20 cellular contexts compared by ENCODE assay signal in the genomic region with DNA sequence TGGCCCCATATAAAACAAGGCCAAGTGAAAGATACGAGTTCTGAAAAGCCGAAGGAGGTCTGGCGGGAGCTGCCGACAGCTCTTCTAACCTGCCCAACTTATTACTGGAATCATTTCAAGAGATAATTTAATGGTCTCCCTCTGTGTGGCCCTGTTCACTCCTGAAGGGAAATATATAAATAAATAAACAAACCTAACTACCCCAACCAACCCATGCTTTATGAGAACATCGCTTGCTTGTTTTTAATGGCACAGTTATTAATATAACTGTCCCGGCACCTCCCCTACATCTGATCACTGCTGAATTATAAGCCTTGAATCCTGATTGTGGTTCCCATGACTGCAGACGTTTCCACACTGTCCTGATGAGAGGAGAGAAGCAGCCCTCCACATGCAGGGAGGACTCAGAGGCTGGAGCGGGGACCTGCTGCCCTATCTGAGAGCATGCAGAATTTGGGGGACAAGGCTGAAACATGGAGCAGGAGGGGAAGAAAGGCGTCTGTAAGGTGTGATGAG. TPM values are rescaled to one million over a fixed set of nuclear protein-coding genes. Genes with fewer than 3 reads are reported as not detected.
DNase-seq lines count a peak whose midpoint lies in the region; ATAC-seq, FAIRE-seq and TF ChIP-seq lines count a peak whose summit lies in the region.
"Had no signal": no experiment of that assay in that cellular context is flagged by ENCODE, and none has a peak within 500 bp of the region (broad histone marks: within the 10 kb centered on the region; RNA-seq: fewer than 3 reads in every experiment).

No MANE protein-coding gene starts in this region.

- H3K4me2 ChIP-seq in IMR-90 (ENCODE audit: low read depth, low read length) = no peak overlapping the region
- H3K4me2 ChIP-seq in H1 (ENCODE audit: insufficient read depth in 1 of 2, low read depth in 2 of 2, low read length in 2 of 2) = no peak overlapping the region
- peak overlapping the region; percentile 69 for H3K4me2 ChIP-seq in neural progenitor cell

- no peak overlapping the region for H4K8ac ChIP-seq in IMR-90 (ENCODE audit: low read depth in 2 of 2, low read length in 2 of 2)
- H4K8ac ChIP-seq in H1 (ENCODE audit: extremely low read depth, insufficient read depth, low read length) = no peak overlapping the region

- TF ChIP-seq EP300 in H1 (IDR thresholded peaks at IDR 0.05; ENCODE audit: borderline replicate concordance in 1 of 2, low read depth in 2 of 2, low read length in 2 of 2) = no peak

- intact Hi-C loops in IMR-90 (cut with micrococcal nuclease) = no loop called here

- H4K5ac ChIP-seq in IMR-90 (ENCODE audit: low read depth, low read length) (no peak overlapping the region), H1 (ENCODE audit: insufficient read length, low read depth, low read length) (no peak overlapping the region)

- H4K91ac ChIP-seq in IMR-90 (ENCODE audit: insufficient read depth, low read depth, low read length) = no peak overlapping the region
- H4K91ac ChIP-seq in H1 (replicated peaks; ENCODE audit: insufficient read length, low read length) = peak overlapping the region; percentile 8

- H2AFZ ChIP-seq in IMR-90 (replicated peaks; ENCODE audit: low read length, poor library complexity) (peak overlapping the region; percentile 62), H1 (ENCODE audit: low read length) (no peak overlapping the region), neural progenitor cell (replicated peaks) (no peak overlapping the region)

- H3K4me1 Mint-ChIP-seq in neural progenitor cell = peaks cover 89% of the 10 kb centered on the region

- no peak overlapping the region for H2BK12ac ChIP-seq in H1 (ENCODE audit: low read depth, low read length)

- no peaks in the 10 kb centered on the region for H3K79me1 ChIP-seq in IMR-90 (ENCODE audit: low read depth in 1 of 2, low read length in 2 of 2)
- H3K79me1 ChIP-seq in H1 (ENCODE audit: low read depth, low read length) = no peaks in the 10 kb centered on the region

- H2BK120ac ChIP-seq in IMR-90 (ENCODE audit: low read depth, low read length) = no peak overlapping the region
- no peak overlapping the region for H2BK120ac ChIP-seq in H1 (replicated peaks; ENCODE audit: low read depth, low read length)

- H3K9me3 Mint-ChIP-seq in neural progenitor cell = no peaks in the 10 kb centered on the region

- no peaks in the 10 kb centered on the region for H3K9me3 ChIP-seq in IMR-90 (ENCODE audit: control insufficient read depth, insufficient read depth, low read length)
- no peaks in the 10 kb centered on the region for H3K9me3 ChIP-seq in H1 (ENCODE audit: insufficient read depth in 2 of 2, low read depth in 1 of 2, low read length in 1 of 2)
- no peaks in the 10 kb centered on the region for H3K9me3 ChIP-seq in neural progenitor cell (ENCODE audit: low read depth)

- no peak overlapping the region for H2AK9ac ChIP-seq in IMR-90 (replicated peaks; ENCODE audit: low read depth, low read length, poor library complexity)

- TF ChIP-seq RAD21 in IMR-90 (IDR thresholded peaks at IDR 0.05; ENCODE audit: low read length) = no peak
- no peak for TF ChIP-seq RAD21 in H1 (IDR thresholded peaks at IDR 0.05 in 1 of 2, conservative IDR thresholded peaks at IDR 0.05 in 1 of 2; ENCODE audit: low read depth in 2 of 2, low read length in 2 of 2)

- H3K27ac ChIP-seq in IMR-90 (ENCODE audit: insufficient read depth, low read length) = no peak overlapping the region
- no peak overlapping the region for H3K27ac ChIP-seq in H1 (ENCODE audit: low read depth, low read length)
- no peak overlapping the region for H3K27ac ChIP-seq in neural progenitor cell
- H3K27ac ChIP-seq: C4-2B had no signal

- H3K27me3 ChIP-seq in IMR-90 (ENCODE audit: control insufficient read depth, insufficient read depth, low read length) = peaks cover 6% of the 10 kb centered on the region; the same call in 1 of the 2 replicates
- H3K27me3 ChIP-seq in H1 (replicated peaks in 1 of 4; ENCODE audit: control insufficient read depth in 3 of 4, extremely low read depth in 1 of 4, insufficient read depth in 3 of 4, low read length in 3 of 4) = no peaks in the 10 kb centered on the region
- no peaks in the 10 kb centered on the region for H3K27me3 ChIP-seq in neural progenitor cell

- in situ Hi-C loops in IMR-90 (cut with MboI; ENCODE audit: low sequenced_read_pairs) = no loop called here

- H3K9me1 ChIP-seq in IMR-90 (ENCODE audit: insufficient read depth, low read length) = no peaks in the 10 kb centered on the region

- H2AK5ac ChIP-seq in IMR-90 (ENCODE audit: low read depth, low read length) = no peak overlapping the region
- H2AK5ac ChIP-seq in H1 (ENCODE audit: low read depth, low read length) = no peak overlapping the region

- no peaks in the 10 kb centered on the region for H4K20me1 ChIP-seq in IMR-90 (ENCODE audit: insufficient read depth, low read length)
- H4K20me1 ChIP-seq in H1 (replicated peaks in 1 of 2; ENCODE audit: control insufficient read depth in 1 of 2, insufficient read depth in 2 of 2, low read length in 2 of 2) = no peaks in the 10 kb centered on the region
- no peaks in the 10 kb centered on the region for H4K20me1 ChIP-seq in neural progenitor cell (ENCODE audit: low read depth)

- peak overlapping the region; percentile 14 for H3K4me3 Mint-ChIP-seq in neural progenitor cell

- no peak for TF ChIP-seq POLR2A in IMR-90 (IDR thresholded peaks at IDR 0.05; ENCODE audit: low read depth, low read length)
- no peak for TF ChIP-seq POLR2A in H1 (IDR thresholded peaks at IDR 0.05; ENCODE audit: control extremely low read depth in 1 of 2, low read depth in 2 of 2, low read length in 2 of 2)

- H3K79me2 ChIP-seq in H1 (ENCODE audit: control insufficient read depth in 1 of 2, insufficient read depth in 2 of 2, low read length in 2 of 2) = no peaks in the 10 kb centered on the region
- H3K79me2 ChIP-seq in neural progenitor cell (ENCODE audit: low read depth) = no peaks in the 10 kb centered on the region

- H3K14ac ChIP-seq in IMR-90 (replicated peaks; ENCODE audit: low read depth, low read length) (no peak overlapping the region), H1 (ENCODE audit: insufficient read length) (no peak overlapping the region)

- H3K18ac ChIP-seq in IMR-90 (ENCODE audit: low read depth, low read length) (no peak overlapping the region; the same call in 1 of the 2 replicates), H1 (ENCODE audit: extremely low read depth, low read length) (no peak overlapping the region; the same call in 1 of the 2 replicates)

- no peak overlapping the region for H3K23ac ChIP-seq in IMR-90 (ENCODE audit: low read depth, low read length)
- no peak overlapping the region for H3K23ac ChIP-seq in H1 (ENCODE audit: insufficient read length)

- DNase-seq in IMR-90 (no peak), NCI-H69 (lab: John Stamatoyannopoulos, UW) (peak; percentile 73), H1 (ENCODE audit: low read depth in 1 of 2, low spot score in 2 of 2) (no peak), neural progenitor cell (ENCODE audit: low spot score) (no peak), GM20000 (ENCODE audit: low spot score) (no peak), GF-D8 (lab: John Stamatoyannopoulos, UW) (no peak)
- DNase-seq: ACHN, DMS79, Karpas-422, NCI-H1694, NCI-H2081 treated with DMSO at 0.1 percent for 48 hours, NCI-H510A, NCI-H774, OCI-M1, RPMI8226, SIG-M5 had no signal

- H3K36me3 ChIP-seq in IMR-90 (ENCODE audit: control insufficient read depth, insufficient read depth, low read length) (no peaks in the 10 kb centered on the region), H1 (ENCODE audit: control insufficient read depth in 2 of 4, insufficient read depth in 4 of 4, low read length in 3 of 4) (no peaks in the 10 kb centered on the region), neural progenitor cell (no peaks in the 10 kb centered on the region)

- no peak overlapping the region for H2BK20ac ChIP-seq in IMR-90 (ENCODE audit: low read depth, low read length)
- no peak overlapping the region for H2BK20ac ChIP-seq in H1 (ENCODE audit: low read length)

- no TSS peak for BruUV-seq in IMR-90 (replicated peaks; lab: Mats Ljungman, UMichigan)

- no peaks in the 10 kb centered on the region for H3K36me3 Mint-ChIP-seq in neural progenitor cell

- WGBS in IMR-90 (ENCODE audit: extremely low coverage in 2 of 2, insufficient read length in 1 of 2), 2 experiments = no CpG with 5 or more reads among the region's 9 CpGs
- WGBS in H1 (ENCODE audit: extremely low coverage in 1 of 2, insufficient coverage in 1 of 2, insufficient read length in 1 of 2, insufficient replicate concordance in 2 of 2, low coverage in 1 of 2, low lambda C conversion rate in 2 of 2, missing lambda C conversion rate in 1 of 2), 2 experiments = 80% methylated on average over 9 of the region's 9 CpGs; no CpG with 5 or more reads in 1 of the 2 experiments

- H3K4me1 ChIP-seq in IMR-90 (ENCODE audit: control insufficient read depth, insufficient read depth, low read length) (peaks cover 2% of the 10 kb centered on the region; the same call in 1 of the 2 replicates), H1 (replicated peaks in 1 of 4; ENCODE audit: control insufficient read depth in 3 of 4, insufficient read depth in 4 of 4, low read length in 3 of 4) (peaks cover 14 to 31% (median 23%) of the 10 kb centered on the region in 4 experiments), neural progenitor cell (peaks cover 93% of the 10 kb centered on the region)

- dilution Hi-C loops in IMR-90 (cut with HindIII; ENCODE audit: low sequenced_read_pairs, unreplicated experiment) = no loop called here

- CTCF ChIA-PET in IMR-90 (lab: Yijun Ruan, JAX) = interaction anchor here (0.8 kb wide), 1 partner anchor 10 kb away, joined by 3 read pairs; no protein-coding TSS in a partner anchor
- CTCF ChIA-PET in H1 (lab: Charles Lee; ENCODE audit: partially characterized antibody) = interaction anchor here (1.0 to 16.0 kb wide), 4 partner anchors 15 to 46 kb away, joined by 3 to 288 read pairs (median 16); no protein-coding TSS in a partner anchor

- H2BK5ac ChIP-seq in IMR-90 (ENCODE audit: low read depth, low read length, poor library complexity, severe bottlenecking) (no peak overlapping the region), H1 (ENCODE audit: low read depth, low read length) (no peak overlapping the region)

- peaks cover 8% of the 10 kb centered on the region for H3K27me3 Mint-ChIP-seq in neural progenitor cell (ENCODE audit: insufficient read depth, low read depth)

- no peak overlapping the region for H3K56ac ChIP-seq in IMR-90 (ENCODE audit: extremely low read depth, insufficient read depth, low read length)
- H3K56ac ChIP-seq in H1 (replicated peaks; ENCODE audit: insufficient read length, low read depth, low read length) = no peak overlapping the region

- H3K27ac Mint-ChIP-seq in neural progenitor cell = peak overlapping the region; percentile 97

- POLR2A ChIA-PET in IMR-90 (lab: Charles Lee; ENCODE audit: unreplicated experiment) = no interaction called here
- POLR2A ChIA-PET in H1 (lab: Charles Lee; ENCODE audit: partially characterized antibody) = interaction anchor here (1.6 to 2.6 kb wide), 2 partner anchors 10 to 22 kb away, joined by 4 to 11 read pairs; a partner anchor contains a TSS

- H3K4ac ChIP-seq in IMR-90 (ENCODE audit: low read depth, low read length) (no peak overlapping the region), H1 (replicated peaks; ENCODE audit: insufficient read length, low read depth, low read length) (no peak overlapping the region)

- H3K9ac ChIP-seq in IMR-90 (ENCODE audit: low read depth, low read length) (no peak overlapping the region), H1 (replicated peaks in 1 of 4; ENCODE audit: extremely low read depth in 1 of 4, low read depth in 3 of 4, low read length in 3 of 4) (no peak overlapping the region), neural progenitor cell (no peak overlapping the region)

- H3K23me2 ChIP-seq in H1 (ENCODE audit: low read depth, low read length) = no peaks in the 10 kb centered on the region

- no peak for ATAC-seq in IMR-90 (ENCODE audit: low read depth)
- ATAC-seq in esophagus mucosa = no peak

- no peak overlapping the region for H2BK15ac ChIP-seq in IMR-90 (ENCODE audit: low read depth, low read length)
- peak overlapping the region; percentile 65; the same call in 1 of the 2 replicates for H2BK15ac ChIP-seq in H1 (ENCODE audit: low read length)

- no peak for FAIRE-seq in H1 (lab: Jason Lieb, UNC)

- no peak for TF ChIP-seq CTCF in IMR-90 (conservative IDR thresholded peaks at IDR 0.05; ENCODE audit: low read depth, low read length)
- no peak for TF ChIP-seq CTCF in H1 (IDR thresholded peaks at IDR 0.05; ENCODE audit: control extremely low read depth in 1 of 3, insufficient read depth in 1 of 3, low read depth in 1 of 3, low read length in 3 of 3)
- TF ChIP-seq CTCF in neural progenitor cell (IDR thresholded peaks at IDR 0.05) = no peak
- TF ChIP-seq CTCF in GM20000 (IDR thresholded peaks at IDR 0.05; ENCODE audit: extremely low read depth, missing control alignments) = no peak

- H3K4me3 ChIP-seq in IMR-90 (ENCODE audit: insufficient read depth, low read depth, low read length) (no peak overlapping the region), H1 (ENCODE audit: extremely low read depth in 1 of 4, insufficient read depth in 2 of 4, low read depth in 3 of 4, low read length in 4 of 4) (no peak overlapping the region), neural progenitor cell (no peak overlapping the region)

- H3F3A ChIP-seq in neural progenitor cell (ENCODE audit: low read depth) = peaks cover 80% of the 10 kb centered on the region

RNA-seq across cellular contexts. Expression of a gene that starts 22.2 kb away (rescaled TPM):
- total RNA-seq in IMR-90 (2012; rRNA removed) (56.7 and 75.3 TPM in 2 replicates), neural progenitor cell (ENCODE audit: low replicate concordance) (104 and 168 TPM in 2 replicates), esophagus mucosa (73.4 TPM)
- polyA plus RNA-seq in IMR-90 (2012; rRNA removed) (138 and 153 TPM in 2 replicates), H1 (2011; rRNA removed) (93.2 and 119 TPM in 2 replicates)
- polyA plus RNA-seq in IMR-90 (2012; cell fraction: cytosol; rRNA removed) = 46.3 and 96.7 TPM in 2 replicates
- polyA plus RNA-seq in IMR-90 (2012; cell fraction: nucleus; rRNA removed; ENCODE audit: low replicate concordance) = 1,289 and 1,731 TPM in 2 replicates
- 88.2 and 97.6 TPM in 2 replicates for total RNA-seq in H1 (2021; fragmentation: NEBNext Ultra II Directional; extraction: Animal tissue kit (Norgen Biotek cat#: 25700))
- 159 TPM for polyA plus RNA-seq in H1 (2011; cell fraction: cytosol; rRNA removed)
- polyA plus RNA-seq in H1 (2011; cell fraction: nucleus; rRNA removed) = 845 TPM
- 134 to 181 TPM (median 168 TPM) in 4 replicates for polyA plus RNA-seq in H1 (2012, experiment 1 of 2)
- 47.9 TPM for polyA plus RNA-seq in H1 (2012, experiment 2 of 2)
- 99.7 TPM for polyA plus RNA-seq in H1 (2013, experiment 1 of 2)
- polyA plus RNA-seq in H1 (2013, experiment 2 of 2) = 95.7 TPM
- 131 and 169 TPM in 2 replicates for polyA minus RNA-seq in H1 (2011; rRNA and poly(A)+ RNA removed)
- 41.5 TPM for polyA minus RNA-seq in H1 (2011; cell fraction: cytosol; rRNA and poly(A)+ RNA removed)
- 147 TPM for polyA minus RNA-seq in H1 (2011; cell fraction: nucleus; rRNA and poly(A)+ RNA removed)

RNA-seq across cellular contexts. Expression of a gene that starts 35.4 kb away (rescaled TPM):
- total RNA-seq in IMR-90 (2012; rRNA removed) (not detected in 2 replicates), neural progenitor cell (ENCODE audit: low replicate concordance) (not detected in 2 replicates), esophagus mucosa (11.0 TPM)
- polyA plus RNA-seq in IMR-90 (2012; rRNA removed) (not detected in 2 replicates), H1 (2011; rRNA removed) (1.1 TPM in 2 replicates)
- not detected in 2 replicates for polyA plus RNA-seq in IMR-90 (2012; cell fraction: cytosol; rRNA removed)
- polyA plus RNA-seq in IMR-90 (2012; cell fraction: nucleus; rRNA removed; ENCODE audit: low replicate concordance) = not detected in 2 replicates
- 0.26 and 0.34 TPM in 2 replicates for total RNA-seq in H1 (2021; fragmentation: NEBNext Ultra II Directional; extraction: Animal tissue kit (Norgen Biotek cat#: 25700))
- polyA plus RNA-seq in H1 (2011; cell fraction: cytosol; rRNA removed) = 1.1 TPM
- 0.87 TPM for polyA plus RNA-seq in H1 (2011; cell fraction: nucleus; rRNA removed)
- polyA plus RNA-seq in H1 (2012, experiment 1 of 2) = 0.54 to 0.76 TPM (median 0.64 TPM) in 4 replicates
- polyA plus RNA-seq in H1 (2012, experiment 2 of 2) = 0.70 TPM
- 0.20 TPM for polyA plus RNA-seq in H1 (2013, experiment 1 of 2)
- polyA plus RNA-seq in H1 (2013, experiment 2 of 2) = 0.20 TPM
- polyA minus RNA-seq in H1 (2011; rRNA and poly(A)+ RNA removed) = 0.51 and 0.98 TPM in 2 replicates
- 0.95 TPM for polyA minus RNA-seq in H1 (2011; cell fraction: cytosol; rRNA and poly(A)+ RNA removed)
- polyA minus RNA-seq in H1 (2011; cell fraction: nucleus; rRNA and poly(A)+ RNA removed) = 0.40 TPM
- total RNA-seq: H4, MCF 10A had no signal

RNA-seq across cellular contexts. Expression of a gene that starts 44.5 kb away (rescaled TPM):
- total RNA-seq in IMR-90 (2012; rRNA removed) (41.0 and 60.5 TPM in 2 replicates), neural progenitor cell (ENCODE audit: low replicate concordance) (0.30 and 0.74 TPM in 2 replicates), esophagus mucosa (17.3 TPM)
- polyA plus RNA-seq in IMR-90 (2012; rRNA removed) (86.1 and 89.4 TPM in 2 replicates), H1 (2011; rRNA removed) (0.24 and 0.25 TPM in 2 replicates)
- polyA plus RNA-seq in IMR-90 (2012; cell fraction: cytosol; rRNA removed) = 49.6 and 126 TPM in 2 replicates
- polyA plus RNA-seq in IMR-90 (2012; cell fraction: nucleus; rRNA removed; ENCODE audit: low replicate concordance) = 26.4 and 100 TPM in 2 replicates
- not detected in 2 replicates for total RNA-seq in H1 (2021; fragmentation: NEBNext Ultra II Directional; extraction: Animal tissue kit (Norgen Biotek cat#: 25700))
- 0.23 TPM for polyA plus RNA-seq in H1 (2011; cell fraction: cytosol; rRNA removed)
- 0.47 TPM for polyA plus RNA-seq in H1 (2011; cell fraction: nucleus; rRNA removed)
- polyA plus RNA-seq in H1 (2012, experiment 1 of 2) = 0.34 to 0.45 TPM in 2 of 4 replicates, not detected in the others
- polyA plus RNA-seq in H1 (2012, experiment 2 of 2) = not detected
- 0.41 TPM for polyA plus RNA-seq in H1 (2013, experiment 1 of 2)
- polyA plus RNA-seq in H1 (2013, experiment 2 of 2) = 0.70 TPM
- not detected in 2 replicates for polyA minus RNA-seq in H1 (2011; rRNA and poly(A)+ RNA removed)
- polyA minus RNA-seq in H1 (2011; cell fraction: cytosol; rRNA and poly(A)+ RNA removed) = not detected
- polyA minus RNA-seq in H1 (2011; cell fraction: nucleus; rRNA and poly(A)+ RNA removed) = not detected
- total RNA-seq: MCF 10A had no signal

RNA-seq across cellular contexts. Expression of a gene that starts 51.7 kb away (rescaled TPM):
- total RNA-seq in IMR-90 (2012; rRNA removed) (32.5 and 34.1 TPM in 2 replicates), neural progenitor cell (ENCODE audit: low replicate concordance) (8.0 and 9.1 TPM in 2 replicates), esophagus mucosa (33.3 TPM)
- polyA plus RNA-seq in IMR-90 (2012; rRNA removed) (13.6 and 13.9 TPM in 2 replicates), H1 (2011; rRNA removed) (7.5 and 8.1 TPM in 2 replicates)
- polyA plus RNA-seq in IMR-90 (2012; cell fraction: cytosol; rRNA removed) = 11.0 and 37.1 TPM in 2 replicates
- 5.8 and 9.0 TPM in 2 replicates for polyA plus RNA-seq in IMR-90 (2012; cell fraction: nucleus; rRNA removed; ENCODE audit: low replicate concordance)
- total RNA-seq in H1 (2021; fragmentation: NEBNext Ultra II Directional; extraction: Animal tissue kit (Norgen Biotek cat#: 25700)) = 7.0 and 8.8 TPM in 2 replicates
- polyA plus RNA-seq in H1 (2011; cell fraction: cytosol; rRNA removed) = 7.3 TPM
- 4.6 TPM for polyA plus RNA-seq in H1 (2011; cell fraction: nucleus; rRNA removed)
- polyA plus RNA-seq in H1 (2012, experiment 1 of 2) = 3.2 to 5.9 TPM (median 5.0 TPM) in 4 replicates
- polyA plus RNA-seq in H1 (2012, experiment 2 of 2) = 4.7 TPM
- polyA plus RNA-seq in H1 (2013, experiment 1 of 2) = 5.1 TPM
- 5.1 TPM for polyA plus RNA-seq in H1 (2013, experiment 2 of 2)
- polyA minus RNA-seq in H1 (2011; rRNA and poly(A)+ RNA removed) = 10.6 and 10.7 TPM in 2 replicates
- 6.8 TPM for polyA minus RNA-seq in H1 (2011; cell fraction: cytosol; rRNA and poly(A)+ RNA removed)
- polyA minus RNA-seq in H1 (2011; cell fraction: nucleus; rRNA and poly(A)+ RNA removed) = 5.2 TPM

RNA-seq across cellular contexts. Expression of a gene that starts 55.1 kb away (rescaled TPM):
- total RNA-seq in IMR-90 (2012; rRNA removed) (35.6 and 42.8 TPM in 2 replicates), neural progenitor cell (ENCODE audit: low replicate concordance) (73.4 and 104 TPM in 2 replicates), esophagus mucosa (90.4 TPM)
- polyA plus RNA-seq in IMR-90 (2012; rRNA removed) (122 and 125 TPM in 2 replicates), H1 (2011; rRNA removed) (143 and 173 TPM in 2 replicates)
- polyA plus RNA-seq in IMR-90 (2012; cell fraction: cytosol; rRNA removed) = 97.7 and 130 TPM in 2 replicates
- 91.5 and 108 TPM in 2 replicates for polyA plus RNA-seq in IMR-90 (2012; cell fraction: nucleus; rRNA removed; ENCODE audit: low replicate concordance)
- total RNA-seq in H1 (2021; fragmentation: NEBNext Ultra II Directional; extraction: Animal tissue kit (Norgen Biotek cat#: 25700)) = 140 and 148 TPM in 2 replicates
- 181 TPM for polyA plus RNA-seq in H1 (2011; cell fraction: cytosol; rRNA removed)
- 178 TPM for polyA plus RNA-seq in H1 (2011; cell fraction: nucleus; rRNA removed)
- 161 to 195 TPM (median 173 TPM) in 4 replicates for polyA plus RNA-seq in H1 (2012, experiment 1 of 2)
- 101 TPM for polyA plus RNA-seq in H1 (2012, experiment 2 of 2)
- 146 TPM for polyA plus RNA-seq in H1 (2013, experiment 1 of 2)
- polyA plus RNA-seq in H1 (2013, experiment 2 of 2) = 156 TPM
- polyA minus RNA-seq in H1 (2011; rRNA and poly(A)+ RNA removed) = 193 and 224 TPM in 2 replicates
- 160 TPM for polyA minus RNA-seq in H1 (2011; cell fraction: cytosol; rRNA and poly(A)+ RNA removed)
- polyA minus RNA-seq in H1 (2011; cell fraction: nucleus; rRNA and poly(A)+ RNA removed) = 99.1 TPM

Comparison
In these comparisons a context has a peak if more than half of its experiments do, and no peak if none do; other contexts are left out.
1. RNA of a gene that starts 44.5 kb away (total RNA-seq): 41.0 to 60.5 TPM in IMR-90 and 17.3 TPM in esophagus mucosa (single experiment); 0.30 to 0.74 TPM in neural progenitor cell and not detected in H1; every median in the first group is over 10 times any median in the second.